In genomic region chr11:70296681-70297080, GRCh38 we compare ENCODE assay signal across 23 cellular contexts.
"Had no signal": no experiment of that assay in that cellular context is flagged by ENCODE, and none has a peak within 500 bp of the region (broad histone marks: within the 10 kb centered on the region; RNA-seq: fewer than 3 reads in every experiment).

No MANE protein-coding gene starts in this region.

- H3K4me1 ChIP-seq: upper lobe of left lung had no signal

- H3K27ac ChIP-seq: cardiac muscle cell, left ventricle myocardium inferior, spleen, thoracic aorta, upper lobe of left lung had no signal

- H3K4me1 Mint-ChIP-seq: activated naive CD8-positive, alpha-beta T cell treated with anti-CD3 and anti-CD28 coated beads for 36 hours; nephron had no signal

- H3K9me3 Mint-ChIP-seq: activated B cell treated with CpG ODN at 0.5 μM for 24 hours; activated naive CD8-positive, alpha-beta T cell treated with anti-CD3 and anti-CD28 coated beads for 36 hours; activated T-cell treated with anti-CD3 and anti-CD28 coated beads, Interleukin-2, amount 50 U/mL, for 4 hours; dendritic cell treated with granulocyte-macrophage colony-stimulating factor and Interleukin-4, amounts not matched to agents 40 ng/mL and 50 ng/mL, for 4 days; T-helper 1 cell treated with Interleukin-12 subunit alpha and Interleukin-12 subunit beta and Interleukin-4 antibody, amounts not matched to agents 30 μg/mL and 1 μg/mL, for 36 hours had no signal

- H3K9me3 ChIP-seq: left ventricle myocardium inferior, spleen, thoracic aorta, upper lobe of left lung had no signal

- H3K36me3 ChIP-seq: cardiac muscle cell had no signal

- H3K4me3 Mint-ChIP-seq: activated B cell treated with CpG ODN at 0.5 μM for 24 hours; activated CD4-positive, alpha-beta T cell treated with anti-CD3 and anti-CD28 coated beads for 36 hours; activated naive CD8-positive, alpha-beta T cell treated with anti-CD3 and anti-CD28 coated beads for 36 hours; activated T-cell treated with anti-CD3 and anti-CD28 coated beads, Interleukin-2, amount 50 U/mL, for 4 hours; dendritic cell treated with granulocyte-macrophage colony-stimulating factor and Interleukin-4, amounts not matched to agents 40 ng/mL and 50 ng/mL, for 4 days; nephron; T-helper 1 cell treated with Interleukin-12 subunit alpha and Interleukin-12 subunit beta and Interleukin-4 antibody, amounts not matched to agents 30 μg/mL and 1 μg/mL, for 36 hours had no signal

- H3K27ac Mint-ChIP-seq: activated B cell treated with CpG ODN at 0.5 μM for 24 hours; activated CD4-positive, alpha-beta T cell treated with anti-CD3 and anti-CD28 coated beads for 36 hours; activated naive CD8-positive, alpha-beta T cell treated with anti-CD3 and anti-CD28 coated beads for 36 hours; dendritic cell treated with granulocyte-macrophage colony-stimulating factor and Interleukin-4, amounts not matched to agents 40 ng/mL and 50 ng/mL, for 4 days; nephron; T-helper 1 cell treated with Interleukin-12 subunit alpha and Interleukin-12 subunit beta and Interleukin-4 antibody, amounts not matched to agents 30 μg/mL and 1 μg/mL, for 36 hours had no signal

- DNase-seq: activated B cell treated with CpG ODN at 0.5 μM for 24 hours; activated CD4-positive, alpha-beta T cell treated with anti-CD3 and anti-CD28 coated beads for 36 hours; activated CD4-positive, alpha-beta T cell treated with anti-CD3 and anti-CD28 coated beads, Interleukin-2, amount 50 U/mL, for 4 hours; activated CD8-positive, alpha-beta memory T cell treated with anti-CD3 and anti-CD28 coated beads for 24 hours; activated CD8-positive, alpha-beta memory T cell treated with anti-CD3 and anti-CD28 coated beads, Interleukin-2, amount 50 U/mL, for 4 hours; activated naive CD4-positive, alpha-beta T cell treated with Interleukin-2 at 50 U/mL for 16 hours; activated naive CD8-positive, alpha-beta T cell treated with anti-CD3 and anti-CD28 coated beads for 36 hours; activated T-cell treated with anti-CD3 and anti-CD28 coated beads, Interleukin-2, amount 50 U/mL, for 4 hours; effector CD4-positive, alpha-beta T cell; erythroblast; foreskin fibroblast; left ventricle myocardium inferior; midbrain; nucleus accumbens; spleen; stimulated activated CD4-positive, alpha-beta T cell treated with anti-CD3 and anti-CD28 coated beads, Interleukin-4, amount 100 ng/mL, for 1 hour; stimulated activated naive CD4-positive, alpha-beta T cell treated with Interleukin-2 at 50 U/mL for 16 hours had no signal

- H3K4me3 ChIP-seq: cardiac muscle cell, left ventricle myocardium inferior, spleen, thoracic aorta, upper lobe of left lung had no signal

- H3K27me3 Mint-ChIP-seq: activated B cell treated with CpG ODN at 0.5 μM for 24 hours; activated CD4-positive, alpha-beta T cell treated with anti-CD3 and anti-CD28 coated beads for 36 hours; activated naive CD8-positive, alpha-beta T cell treated with anti-CD3 and anti-CD28 coated beads for 36 hours; dendritic cell treated with granulocyte-macrophage colony-stimulating factor and Interleukin-4, amounts not matched to agents 40 ng/mL and 50 ng/mL, for 4 days had no signal

- H3K27me3 ChIP-seq: cardiac muscle cell, spleen, upper lobe of left lung had no signal
